1 cellular context compared by ENCODE assay signal in the genomic region with DNA sequence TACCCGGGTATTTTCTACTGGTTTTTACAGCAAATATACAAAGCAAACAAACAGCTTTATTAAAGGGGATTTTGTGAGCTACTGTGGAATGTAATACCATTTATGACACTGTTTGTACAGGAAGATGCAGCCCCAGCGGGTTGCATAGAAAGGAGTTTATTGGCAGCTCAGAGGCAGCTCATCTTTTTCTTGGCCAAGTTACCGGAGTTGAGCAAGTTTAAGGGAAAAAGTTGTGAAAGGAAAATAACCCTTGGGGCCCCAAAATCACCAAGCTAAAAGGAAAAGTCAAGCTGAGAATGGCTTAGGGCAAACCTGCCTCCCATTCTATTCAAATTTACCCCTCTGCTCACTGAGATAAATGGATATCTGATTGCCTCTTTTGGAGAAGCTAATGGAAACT.
TF ChIP-seq lines count a peak whose summit lies in the region.

No MANE protein-coding gene starts in this region.

TF ChIP-seq in H1, 55 proteins besides CTCF, POLR2A, EP300 and RAD21:
- TF ChIP-seq SIRT6 (IDR thresholded peaks at IDR 0.05; ENCODE audit: low read length) (no peak), GTF2F1 (IDR thresholded peaks at IDR 0.05; ENCODE audit: borderline replicate concordance, low read depth, low read length) (no peak), CHD2 (IDR thresholded peaks at IDR 0.05; ENCODE audit: low read length) (no peak), YY1 (IDR thresholded peaks at IDR 0.05; ENCODE audit: low read depth, low read length) (no peak), RNF2 (IDR thresholded peaks at IDR 0.05; ENCODE audit: borderline replicate concordance, low read depth, low read length, missing control alignments, poor library complexity, severe bottlenecking) (no peak), EGR1 (IDR thresholded peaks at IDR 0.05; ENCODE audit: borderline replicate concordance, low read depth, low read length) (no peak), BCL11A (IDR thresholded peaks at IDR 0.05; ENCODE audit: low read depth in 2 of 2, low read length in 2 of 2) (no peak), CREB1 (IDR thresholded peaks at IDR 0.05) (no peak), PHF8 (conservative IDR thresholded peaks at IDR 0.05; ENCODE audit: low read depth, low read length) (no peak), MAFK (IDR thresholded peaks at IDR 0.05; ENCODE audit: low read depth, low read length) (no peak), FOSL1 (IDR thresholded peaks at IDR 0.05; ENCODE audit: insufficient read depth, low read depth, low read length) (no peak), NANOG (IDR thresholded peaks at IDR 0.05; ENCODE audit: insufficient read depth, low read depth, low read length, poor library complexity, severe bottlenecking) (no peak)
- TF ChIP-seq, protein P1, sequence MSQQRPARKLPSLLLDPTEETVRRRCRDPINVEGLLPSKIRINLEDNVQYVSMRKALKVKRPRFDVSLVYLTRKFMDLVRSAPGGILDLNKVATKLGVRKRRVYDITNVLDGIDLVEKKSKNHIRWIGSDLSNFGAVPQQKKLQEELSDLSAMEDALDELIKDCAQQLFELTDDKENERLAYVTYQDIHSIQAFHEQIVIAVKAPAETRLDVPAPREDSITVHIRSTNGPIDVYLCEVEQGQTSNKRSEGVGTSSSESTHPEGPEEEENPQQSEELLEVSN (IDR thresholded peaks at IDR 0.05), result no peak
- TF ChIP-seq, protein P2, sequence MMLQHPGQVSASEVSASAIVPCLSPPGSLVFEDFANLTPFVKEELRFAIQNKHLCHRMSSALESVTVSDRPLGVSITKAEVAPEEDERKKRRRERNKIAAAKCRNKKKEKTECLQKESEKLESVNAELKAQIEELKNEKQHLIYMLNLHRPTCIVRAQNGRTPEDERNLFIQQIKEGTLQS (IDR thresholded peaks at IDR 0.05; ENCODE audit: insufficient read depth, low read depth, low read length), result no peak
